Comparison of ENCODE assay signal across 20 cellular contexts in genomic region chr2:214674278-214674677, GRCh38.
DNase-seq lines count a peak whose midpoint lies in the region; ATAC-seq, FAIRE-seq and TF ChIP-seq lines count a peak whose summit lies in the region.
"Had no signal": no experiment of that assay in that cellular context is flagged by ENCODE, and none has a peak within 500 bp of the region (broad histone marks: within the 10 kb centered on the region; RNA-seq: fewer than 3 reads in every experiment).

No MANE protein-coding gene starts in this region.

- no peaks in the 10 kb centered on the region for H3K36me3 ChIP-seq in kidney (ENCODE audit: control insufficient read depth in 1 of 2, insufficient read depth in 2 of 2, low read length in 2 of 2)
- no peaks in the 10 kb centered on the region for H3K36me3 ChIP-seq in transverse colon
- H3K36me3 ChIP-seq: esophagus muscularis mucosa, prostate gland had no signal

- H3K9me3 ChIP-seq in kidney (ENCODE audit: control insufficient read depth in 1 of 2, low read length in 2 of 2): no peaks in the 10 kb centered on the region
- no peaks in the 10 kb centered on the region for H3K9me3 ChIP-seq in transverse colon
- H3K9me3 ChIP-seq: esophagus muscularis mucosa, prostate gland had no signal

- intact Hi-C loops in kidney (cut with DNase I) (no loop called here), transverse colon (cut with DNase I; ENCODE audit: low total_unique reads) (no loop called here)

- peak; percentile 65 for ATAC-seq in GM19043 (IDR thresholded peaks at IDR 0.05; ENCODE audit: low read depth, unreplicated experiment)
- ATAC-seq in GM21786 (IDR thresholded peaks at IDR 0.05; ENCODE audit: unreplicated experiment): peak; percentile 82
- ATAC-seq in HG03108 (IDR thresholded peaks at IDR 0.05; ENCODE audit: unreplicated experiment): peak; percentile 70
- ATAC-seq in GM21423 (IDR thresholded peaks at IDR 0.05; ENCODE audit: unreplicated experiment): no peak
- ATAC-seq: activated naive CD4-positive, alpha-beta T cell treated with anti-CD3 and anti-CD28 coated beads, Interleukin-2, amount 50 U/mL, for 72 hours; natural killer cell treated with Interleukin-12 subunit alpha and Interleukin-12 subunit beta and Interleukin-15 and Interleukin-18, amount 100 ng/mL, for 72 hours; Panc1 had no signal

- no peak for TF ChIP-seq EP300 in transverse colon (IDR thresholded peaks at IDR 0.05; ENCODE audit: low read depth)

- H3K27ac ChIP-seq in kidney (ENCODE audit: low read depth in 2 of 2, low read length in 2 of 2) (no peak overlapping the region), transverse colon (no peak overlapping the region)
- H3K27ac ChIP-seq: esophagus muscularis mucosa, prostate gland, SK-N-MC had no signal

- no peak for FAIRE-seq in kidney (lab: Jason Lieb, UNC)
- FAIRE-seq: TTC549 had no signal

- in situ Hi-C loops in transverse colon (cut with MboI; ENCODE audit: low pct_ligation_motif_present in 1 of 4, low pct_unique_long_range_greater_than_20kb in 1 of 4, low sequenced_read_pairs in 3 of 4): no loop called here

- TF ChIP-seq POLR2A in transverse colon (IDR thresholded peaks at IDR 0.05): no peak

- H3K9ac ChIP-seq in kidney (ENCODE audit: low read length in 2 of 2): no peak overlapping the region

- no peaks in the 10 kb centered on the region for H3K27me3 ChIP-seq in transverse colon
- H3K27me3 ChIP-seq: esophagus muscularis mucosa had no signal

- DNase-seq in kidney (peak; percentile 22), transverse colon (no peak), cortex of kidney (lab: John Stamatoyannopoulos, UW) (no peak)
- DNase-seq: activated CD4-positive, alpha-beta T cell treated with anti-CD3 and anti-CD28 coated beads, Interleukin-2, amount 50 U/mL, for 1 hour; head of caudate nucleus; mammary epithelial cell; NCI-H187 treated with DMSO at 0.1 percent for 48 hours; NCI-H510A treated with DMSO at 0.1 percent for 48 hours; stimulated activated CD4-positive, alpha-beta T cell treated with anti-CD3 and anti-CD28 coated beads, Interleukin-15, amount 100 ng/mL, for 24 hours had no signal

- 71 to 73% methylated on average over 4 of the region's 4 CpGs for WGBS in transverse colon (ENCODE audit: low coverage in 1 of 2), 2 donors

- TF ChIP-seq CTCF in kidney (IDR thresholded peaks at IDR 0.05; ENCODE audit: borderline replicate concordance, extremely low read depth, insufficient read depth) (no peak), transverse colon (IDR thresholded peaks at IDR 0.05) (no peak)

- no peaks in the 10 kb centered on the region for H3K4me1 ChIP-seq in kidney (ENCODE audit: control insufficient read depth in 1 of 2, insufficient read depth in 1 of 2, low read depth in 1 of 2, low read length in 2 of 2)
- no peaks in the 10 kb centered on the region for H3K4me1 ChIP-seq in transverse colon
- H3K4me1 ChIP-seq: esophagus muscularis mucosa, prostate gland had no signal

- H3K4me3 ChIP-seq in kidney (ENCODE audit: low read length in 2 of 2) (no peak overlapping the region), transverse colon (no peak overlapping the region)
- H3K4me3 ChIP-seq: esophagus muscularis mucosa, prostate gland, SK-N-MC had no signal
